Comparison of ENCODE assay signal across 4 cellular contexts in the genomic region with DNA sequence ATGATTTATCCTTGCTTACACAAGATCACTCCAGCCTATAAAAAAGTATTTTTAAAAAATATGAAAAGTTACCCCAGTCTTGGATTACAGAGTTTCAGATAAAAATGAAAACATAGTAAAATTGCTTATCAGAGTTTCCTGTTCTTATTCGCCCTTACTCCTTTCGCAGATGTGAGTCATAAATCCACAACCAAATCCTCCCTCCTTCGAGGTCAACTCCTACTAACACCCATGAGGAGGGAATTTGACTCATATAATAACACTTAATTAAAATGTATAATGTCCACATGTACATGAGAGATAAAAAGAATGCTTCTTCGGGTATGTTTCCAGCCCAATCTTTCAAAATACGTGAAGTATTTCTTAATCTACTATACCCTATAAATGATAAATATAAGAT. TPM values are rescaled to one million over a fixed set of nuclear protein-coding genes. Genes with fewer than 3 reads are reported as not detected.
"Had no signal": no experiment of that assay in that cellular context is flagged by ENCODE, and none has a peak within 500 bp of the region (broad histone marks: within the 10 kb centered on the region; RNA-seq: fewer than 3 reads in every experiment).

No MANE protein-coding gene starts in this region.

RNA-seq across cellular contexts. Expression of gene FOXD4, which starts 23.9 kb away (rescaled TPM):
- total RNA-seq: mononuclear cell, natural killer cell, tibial nerve had no signal
- polyA plus RNA-seq: immature natural killer cell had no signal
